ENCODE assay signal across 13 cellular contexts in the genomic region with DNA sequence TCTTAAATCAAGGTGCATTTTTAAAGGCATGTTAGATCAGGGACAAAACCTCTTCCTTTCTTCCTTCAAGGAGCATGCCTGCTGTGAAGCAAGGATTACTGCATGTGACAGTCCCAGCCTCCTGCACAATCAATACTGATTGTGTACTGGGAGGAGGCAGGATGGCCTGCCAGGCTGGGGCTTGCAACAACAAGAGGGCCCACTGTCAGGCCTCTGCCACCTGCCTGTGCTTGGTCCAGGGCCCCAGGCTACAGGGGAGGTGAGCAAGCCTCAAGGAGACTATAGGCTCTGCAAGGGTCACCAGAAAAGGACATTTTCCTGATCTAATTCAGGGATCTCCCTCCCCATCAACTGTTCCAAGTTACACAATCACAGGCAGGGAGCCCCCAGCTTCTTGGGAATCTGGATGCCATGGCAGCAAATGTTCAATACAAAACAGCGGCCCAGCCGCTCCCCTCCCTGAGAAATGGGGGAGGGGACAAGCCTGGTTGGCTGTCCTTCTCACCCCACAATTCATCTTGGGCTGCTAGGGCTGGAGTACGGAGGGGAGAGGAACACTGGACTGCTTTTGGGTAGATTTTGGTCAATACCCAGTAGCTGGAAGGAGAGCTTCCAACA.
DNase-seq lines count a peak whose midpoint lies in the region; ATAC-seq, FAIRE-seq and TF ChIP-seq lines count a peak whose summit lies in the region.
"Had no signal": no experiment of that assay in that cellular context is flagged by ENCODE, and none has a peak within 500 bp of the region (broad histone marks: within the 10 kb centered on the region; RNA-seq: fewer than 3 reads in every experiment).

No MANE protein-coding gene starts in this region.

- no peaks in the 10 kb centered on the region for H3K27me3 ChIP-seq in HepG2 (ENCODE audit: control insufficient read depth in 1 of 2, insufficient read depth in 2 of 2, low read length in 2 of 2)
- H3K27me3 ChIP-seq in sigmoid colon = no peaks in the 10 kb centered on the region
- H3K27me3 ChIP-seq: heart right ventricle had no signal

- TF ChIP-seq EP300 in HepG2 (IDR thresholded peaks at IDR 0.05; ENCODE audit: low read depth in 2 of 2, low read length in 2 of 2) (no peak), HepG2 (CRISPR knock-in tag; IDR thresholded peaks at IDR 0.05; ENCODE audit: borderline replicate concordance) (no peak), sigmoid colon (IDR thresholded peaks at IDR 0.05) (no peak)

- peaks cover 1% of the 10 kb centered on the region; the same call in 1 of the 2 replicates for H4K20me1 ChIP-seq in HepG2 (ENCODE audit: insufficient read depth, low read length)

- H3K9me3 Mint-ChIP-seq in osteocyte (ENCODE audit: unreplicated experiment) = no peaks in the 10 kb centered on the region

- CTCF ChIA-PET in HEK293 (lab: Yijun Ruan, JAX) (interaction anchor here (0.6 to 1.2 kb wide), 2 partner anchors 18 to 77 kb away, joined by 3 to 4 read pairs; partner anchors contain the start of gene SSBP3), HepG2 (lab: Yijun Ruan, JAX; ENCODE audit: low intra/inter-chr PET ratio, low total read pairs) (no interaction called here)

- H3K27ac Mint-ChIP-seq in osteocyte (ENCODE audit: unreplicated experiment) = no peak overlapping the region

- H3K9ac ChIP-seq in HepG2 (ENCODE audit: insufficient read depth, low read depth, low read length) = no peak overlapping the region
- H3K9ac ChIP-seq: KMS-11 had no signal

- ATAC-seq in HepG2 (peak; percentile 64), HG03045 (IDR thresholded peaks at IDR 0.05; ENCODE audit: unreplicated experiment) (no peak)
- ATAC-seq: heart right ventricle, lower lobe of right lung had no signal

- WGBS in HepG2 (ENCODE audit: low lambda C conversion rate) = 93% methylated on average over 3 of the region's 3 CpGs
- WGBS in sigmoid colon, 2 donors = 78 to 81% methylated on average over 3 of the region's 3 CpGs

- TF ChIP-seq CTCF in HEK293 (tag by site-specific recombination; IDR thresholded peaks at IDR 0.05) (no peak), HepG2 (CRISPR knock-in tag; IDR thresholded peaks at IDR 0.05) (no peak), sigmoid colon (IDR thresholded peaks at IDR 0.05) (no peak), osteocyte (IDR thresholded peaks at IDR 0.05) (no peak)

- no peaks in the 10 kb centered on the region for H3K27me3 Mint-ChIP-seq in osteocyte (ENCODE audit: unreplicated experiment)

- intact Hi-C loops in HepG2 (cut with micrococcal nuclease; ENCODE audit: unreplicated experiment) = no loop called here
- intact Hi-C loops in sigmoid colon (cut with DNase I) = loop anchor here (5.0 kb wide), 3 partner anchors 52 to 73 kb away; no protein-coding TSS in a partner anchor

- TF ChIP-seq RAD21 in HepG2 (CRISPR knock-in tag; IDR thresholded peaks at IDR 0.05) = no peak

- H3K36me3 ChIP-seq in HEK293 (ENCODE audit: control insufficient read depth in 2 of 2, insufficient read depth in 1 of 2, low read length in 2 of 2) = peaks cover 0 to 4% of the 10 kb centered on the region in 2 experiments; a peak in 1 of 3 replicates
- 0 out of 5 replicates have a peak, but pooled peaks cover 0 to 3% of the 10 kb centered on the region in 2 experiments for H3K36me3 ChIP-seq in HepG2 (replicated peaks in 1 of 2; ENCODE audit: control insufficient read depth in 1 of 2, insufficient read depth in 2 of 2, low read length in 2 of 2)
- H3K36me3 ChIP-seq in sigmoid colon = no peaks in the 10 kb centered on the region
- H3K36me3 ChIP-seq: heart right ventricle, lower lobe of right lung had no signal

- H3K9me3 ChIP-seq in HEK293 (ENCODE audit: control insufficient read depth, insufficient read depth, low read depth, low read length) = no peaks in the 10 kb centered on the region
- no peaks in the 10 kb centered on the region for H3K9me3 ChIP-seq in HepG2 (ENCODE audit: low read length)
- no peaks in the 10 kb centered on the region for H3K9me3 ChIP-seq in sigmoid colon
- H3K9me3 ChIP-seq: heart right ventricle, lower lobe of right lung had no signal

- in situ Hi-C loops in HepG2 (cut with HindIII; ENCODE audit: extremely low pct_ligation_motif_present, low pct_unique_long_range_greater_than_20kb) = no loop called here

- peaks cover 19% of the 10 kb centered on the region for H3K4me1 ChIP-seq in HEK293 (ENCODE audit: control insufficient read depth, insufficient read depth, low read length)
- peaks cover 39% of the 10 kb centered on the region for H3K4me1 ChIP-seq in HepG2 (ENCODE audit: insufficient read depth, low read length)
- H3K4me1 ChIP-seq in sigmoid colon = peaks cover 0 to 100% (median 100%) of the 10 kb centered on the region in 4 donors

- peaks cover 32% of the 10 kb centered on the region for H3K4me1 Mint-ChIP-seq in osteocyte (ENCODE audit: unreplicated experiment)

- FAIRE-seq in HepG2 (lab: Jason Lieb, UNC) = no peak

- POLR2A ChIA-PET in HEK293 (lab: Yijun Ruan, JAX) (no interaction called here), HepG2 (lab: Yijun Ruan, JAX) (no interaction called here)

- BruUV-seq in HepG2 (replicated peaks; lab: Mats Ljungman, UMichigan) = no TSS peak

- no peak overlapping the region for H3K4me2 ChIP-seq in HepG2 (ENCODE audit: low read depth, low read length)
- H3K4me2 ChIP-seq: KMS-11 had no signal

- peak in 40 of 58 donors; percentile 16 to 86 (median 44) for DNase-seq in anterior cingulate cortex (lab: John Stamatoyannopoulos, UW)
- DNase-seq in HepG2 (ENCODE audit: low spot score) = no peak
- no peak for DNase-seq in sigmoid colon
- no peak for DNase-seq in activated naive CD4-positive, alpha-beta T cell (lab: John Stamatoyannopoulos, UW)
- no peak for DNase-seq in activated CD8-positive, alpha-beta memory T cell treated with anti-CD3 and anti-CD28 coated beads, Interleukin-2, amount 50 U/mL, for 4 hours
- DNase-seq in osteocyte (ENCODE audit: extremely low spot score, unreplicated experiment) = no peak
- DNase-seq: activated CD4-positive, CD25-positive, alpha-beta regulatory T cell treated with anti-CD3 and anti-CD28 coated beads, Interleukin-2, amount 50 U/mL, for 72 hours; heart right ventricle; lower lobe of right lung; NCI-H1694 had no signal

- H3K36me3 Mint-ChIP-seq in osteocyte (ENCODE audit: unreplicated experiment) = peaks cover 3% of the 10 kb centered on the region

- no peak overlapping the region for H2AFZ ChIP-seq in HepG2 (ENCODE audit: low read length)

- no peak overlapping the region for H3K4me3 ChIP-seq in HEK293 (ENCODE audit: low read depth, low read length)
- H3K4me3 ChIP-seq in HepG2 (replicated peaks in 1 of 3; ENCODE audit: insufficient read depth in 1 of 3, low read depth in 2 of 3, low read length in 3 of 3) = no peak overlapping the region
- no peak overlapping the region for H3K4me3 ChIP-seq in sigmoid colon
- H3K4me3 ChIP-seq: heart right ventricle, lower lobe of right lung had no signal

- TF ChIP-seq POLR2A in HepG2 (IDR thresholded peaks at IDR 0.05; ENCODE audit: insufficient read depth in 1 of 2, low read depth in 2 of 2, low read length in 2 of 2) = no peak
- TF ChIP-seq POLR2A in sigmoid colon (IDR thresholded peaks at IDR 0.05) = no peak

- H3K27ac ChIP-seq in HEK293 (ENCODE audit: extremely low read depth, low read depth, low read length) (no peak overlapping the region), HepG2 (ENCODE audit: extremely low read length, insufficient read depth, low read length) (no peak overlapping the region), sigmoid colon (peak overlapping the region; percentile 0 to 80 (median 46))
- H3K27ac ChIP-seq: KMS-11 had no signal

- H3K4me3 Mint-ChIP-seq in osteocyte (ENCODE audit: unreplicated experiment) = no peak overlapping the region

- H3K79me2 ChIP-seq in HepG2 (ENCODE audit: insufficient read depth, low read length) = peaks cover 10% of the 10 kb centered on the region

TF ChIP-seq in HEK293, 187 proteins besides CTCF, POLR2A, EP300 and RAD21:
- TF ChIP-seq ZIC2 (tag by site-specific recombination; IDR thresholded peaks at IDR 0.05) (peak; percentile 38; the same call in 1 of the 2 replicates), ZNF423 (tag by site-specific recombination; IDR thresholded peaks at IDR 0.05) (no peak), ZBTB20 (tag by site-specific recombination; IDR thresholded peaks at IDR 0.05) (peak; percentile 90)

TF ChIP-seq in HepG2, 621 proteins besides CTCF, POLR2A, EP300 and RAD21 (continues in another document):
- TF ChIP-seq ZFP36 (IDR thresholded peaks at IDR 0.05; ENCODE audit: borderline replicate concordance, low read depth, low read length, partially characterized antibody) (no peak), ZBTB34 (CRISPR knock-in tag; IDR thresholded peaks at IDR 0.05) (no peak), ZNF597 (CRISPR knock-in tag; IDR thresholded peaks at IDR 0.05) (no peak), ZNF274 (CRISPR knock-in tag; IDR thresholded peaks at IDR 0.05) (no peak), SIX4 (CRISPR knock-in tag; IDR thresholded peaks at IDR 0.05) (no peak), ONECUT2 (CRISPR knock-in tag; IDR thresholded peaks at IDR 0.05) (peak; percentile 61; the same call in 1 of the 2 replicates), ISL2 (CRISPR knock-in tag; IDR thresholded peaks at IDR 0.05) (no peak)

Comparison
In these comparisons a context has a peak if more than half of its experiments do, and no peak if none do; other contexts are left out.
1. H3K27ac ChIP-seq: peak in sigmoid colon (4 of 4); none in HEK293 (single experiment) and HepG2 (single experiment).
2. DNase-seq: peak in anterior cingulate cortex (40 of 58); none in HepG2 (single experiment), sigmoid colon (single experiment), activated naive CD4-positive, alpha-beta T cell (0 of 4), activated CD8-positive, alpha-beta memory T cell treated with anti-CD3 and anti-CD28 coated beads, Interleukin-2, amount 50 U/mL, for 4 hours (single experiment) and osteocyte (single experiment).
3. Of the 63 proteins assayed by ChIP-seq in both HepG2 and HEK293: peak only in HepG2: none; only in HEK293: ZBTB20; in both: none; in neither: 62.